In genomic region chr17:28399808-28400207, GRCh38 we compare ENCODE assay signal across 20 cellular contexts. TPM values are rescaled to one million over a fixed set of nuclear protein-coding genes. Genes with fewer than 3 reads are reported as not detected.
DNase-seq lines count a peak whose midpoint lies in the region; ATAC-seq and TF ChIP-seq lines count a peak whose summit lies in the region.
"Had no signal": no experiment of that assay in that cellular context is flagged by ENCODE, and none has a peak within 500 bp of the region (broad histone marks: within the 10 kb centered on the region; RNA-seq: fewer than 3 reads in every experiment).

No MANE protein-coding gene starts in this region.

- no peaks in the 10 kb centered on the region for H3K27me3 ChIP-seq in Karpas-422 (ENCODE audit: low read length)
- H3K27me3 ChIP-seq: BLaER1 had no signal

- ATAC-seq in T-helper 17 cell (no peak), HG02938 (IDR thresholded peaks at IDR 0.05; ENCODE audit: unreplicated experiment) (no peak)
- no peak for ATAC-seq in effector memory CD8-positive, alpha-beta T cell (replicated peaks)
- ATAC-seq: HCT116 had no signal

- intact Hi-C loops in activated CD4-positive, alpha-beta T cell treated with anti-CD3 and anti-CD28 coated beads, Interleukin-2, amount 10 ng/mL, durations not matched to agents 24 days and 14 days (cut with micrococcal nuclease) = no loop called here

- H3K9me3 Mint-ChIP-seq in activated CD4-positive, alpha-beta T cell treated with anti-CD3 and anti-CD28 coated beads, Interleukin-2, amount 10 ng/mL, durations not matched to agents 24 days and 14 days = no peaks in the 10 kb centered on the region
- H3K9me3 Mint-ChIP-seq in effector memory CD8-positive, alpha-beta T cell = no peaks in the 10 kb centered on the region
- H3K9me3 Mint-ChIP-seq: CD14-positive monocyte; CD4-positive, alpha-beta memory T cell had no signal

- H3K79me2 ChIP-seq in Karpas-422 (ENCODE audit: low read length) = no peaks in the 10 kb centered on the region

- H4K20me1 ChIP-seq in Karpas-422 (ENCODE audit: insufficient read depth, low read depth, low read length) = peaks cover 13% of the 10 kb centered on the region; the same call in 1 of the 2 replicates
- H4K20me1 ChIP-seq: BLaER1 had no signal

- peak overlapping the region; percentile 47 for H3K27ac ChIP-seq in 22Rv1
- no peak overlapping the region for H3K27ac ChIP-seq in Karpas-422 (ENCODE audit: low read length)
- H3K27ac ChIP-seq: BLaER1 had no signal

- no peak overlapping the region for H3K9ac ChIP-seq in Karpas-422 (ENCODE audit: low read length)
- H3K9ac ChIP-seq: BLaER1 had no signal

- peaks cover 4% of the 10 kb centered on the region for H3K4me1 Mint-ChIP-seq in activated CD4-positive, alpha-beta T cell treated with anti-CD3 and anti-CD28 coated beads, Interleukin-2, amount 10 ng/mL, durations not matched to agents 24 days and 14 days
- H3K4me1 Mint-ChIP-seq in T-helper 17 cell = peaks cover 10% of the 10 kb centered on the region
- peaks cover 0 to 3% of the 10 kb centered on the region in 2 donors for H3K4me1 Mint-ChIP-seq in effector memory CD8-positive, alpha-beta T cell (ENCODE audit: low read depth in 2 of 2)

- no peak overlapping the region for H2AFZ ChIP-seq in Karpas-422 (ENCODE audit: low read length)

- DNase-seq in activated CD4-positive, alpha-beta T cell treated with anti-CD3 and anti-CD28 coated beads, Interleukin-2, amount 10 ng/mL, durations not matched to agents 24 days and 14 days = no peak
- no peak for DNase-seq in activated CD4-positive, alpha-beta T cell treated with anti-CD3 and anti-CD28 coated beads for 48 hours
- DNase-seq in T-helper 17 cell = no peak
- no peak for DNase-seq in effector memory CD8-positive, alpha-beta T cell
- DNase-seq in Karpas-422 = no peak
- no peak for DNase-seq in NCI-H748 (lab: John Stamatoyannopoulos, UW; ENCODE audit: unreplicated experiment)
- DNase-seq: 8988T; Calu3; CD4-positive, alpha-beta memory T cell; DMS79 treated with DMSO at 0.1 percent for 48 hours; GF-D8; GOT3; H7 had no signal

- no peaks in the 10 kb centered on the region for H3K4me1 ChIP-seq in Karpas-422 (ENCODE audit: low read length)

- no peaks in the 10 kb centered on the region for H3K27me3 Mint-ChIP-seq in activated CD4-positive, alpha-beta T cell treated with anti-CD3 and anti-CD28 coated beads, Interleukin-2, amount 10 ng/mL, durations not matched to agents 24 days and 14 days
- no peaks in the 10 kb centered on the region for H3K27me3 Mint-ChIP-seq in T-helper 17 cell
- H3K27me3 Mint-ChIP-seq in effector memory CD8-positive, alpha-beta T cell = no peaks in the 10 kb centered on the region
- H3K27me3 Mint-ChIP-seq: CD4-positive, alpha-beta memory T cell had no signal

- H3K9me3 ChIP-seq in T-helper 17 cell (ENCODE audit: control insufficient read depth, low read length, poor library complexity, severe bottlenecking) (no peaks in the 10 kb centered on the region), Karpas-422 (ENCODE audit: low read length) (no peaks in the 10 kb centered on the region)
- H3K9me3 ChIP-seq: BLaER1 had no signal

- H3K4me2 ChIP-seq in Karpas-422 (ENCODE audit: low read depth, low read length, poor library complexity, severe bottlenecking) = no peak overlapping the region
- H3K4me2 ChIP-seq: BLaER1 had no signal

- no peak overlapping the region for H3K4me3 ChIP-seq in Karpas-422 (ENCODE audit: low read length)
- H3K4me3 ChIP-seq: BLaER1 had no signal

- peak overlapping the region; percentile 35 for H3K27ac Mint-ChIP-seq in activated CD4-positive, alpha-beta T cell treated with anti-CD3 and anti-CD28 coated beads, Interleukin-2, amount 10 ng/mL, durations not matched to agents 24 days and 14 days
- H3K27ac Mint-ChIP-seq in T-helper 17 cell = peak overlapping the region; percentile 47
- peak overlapping the region; percentile 23 to 38 for H3K27ac Mint-ChIP-seq in effector memory CD8-positive, alpha-beta T cell

- TF ChIP-seq CTCF in 22Rv1 (IDR thresholded peaks at IDR 0.05) = no peak

- peaks cover 3% of the 10 kb centered on the region for H3K36me3 Mint-ChIP-seq in activated CD4-positive, alpha-beta T cell treated with anti-CD3 and anti-CD28 coated beads, Interleukin-2, amount 10 ng/mL, durations not matched to agents 24 days and 14 days (ENCODE audit: low read depth)
- H3K36me3 Mint-ChIP-seq in T-helper 17 cell (ENCODE audit: low read depth) = no peaks in the 10 kb centered on the region
- no peaks in the 10 kb centered on the region for H3K36me3 Mint-ChIP-seq in effector memory CD8-positive, alpha-beta T cell (ENCODE audit: insufficient read depth)

- H3K4me3 Mint-ChIP-seq in activated CD4-positive, alpha-beta T cell treated with anti-CD3 and anti-CD28 coated beads, Interleukin-2, amount 10 ng/mL, durations not matched to agents 24 days and 14 days = no peak overlapping the region
- H3K4me3 Mint-ChIP-seq in T-helper 17 cell = no peak overlapping the region
- H3K4me3 Mint-ChIP-seq in effector memory CD8-positive, alpha-beta T cell = no peak overlapping the region
- H3K4me3 Mint-ChIP-seq: CD14-positive monocyte; CD4-positive, alpha-beta memory T cell had no signal

- no peaks in the 10 kb centered on the region for H3K9me2 ChIP-seq in Karpas-422 (replicated peaks; ENCODE audit: insufficient read depth, low read length)

- peaks cover 16% of the 10 kb centered on the region for H3K36me3 ChIP-seq in Karpas-422 (ENCODE audit: insufficient read depth, low read length)

RNA-seq across cellular contexts. Expression of gene SLC46A1, which starts 6.2 kb away (rescaled TPM):
- 7.0 and 7.9 TPM in 2 replicates for total RNA-seq in activated CD4-positive, alpha-beta T cell treated with anti-CD3 and anti-CD28 coated beads, Interleukin-2, amount 10 ng/mL, durations not matched to agents 24 days and 14 days
- total RNA-seq in T-helper 17 cell = under 1 TPM; 0.50 to 0.99 TPM
- 2.0 and 5.0 TPM in 2 replicates for total RNA-seq in Karpas-422 (2014; rRNA removed; shearing (Covaris generic); ENCODE audit: low replicate concordance)

RNA-seq across cellular contexts. Expression of gene SARM1, which starts 28.3 kb away (rescaled TPM):
- 36.4 and 37.7 TPM in 2 replicates for total RNA-seq in activated CD4-positive, alpha-beta T cell treated with anti-CD3 and anti-CD28 coated beads, Interleukin-2, amount 10 ng/mL, durations not matched to agents 24 days and 14 days
- total RNA-seq in T-helper 17 cell = 10 to 100 TPM; 24.4 to 26.1 TPM
- total RNA-seq in Karpas-422 (2014; rRNA removed; shearing (Covaris generic); ENCODE audit: low replicate concordance) = 23.9 and 26.9 TPM in 2 replicates

RNA-seq across cellular contexts. Expression of gene VTN, which starts 29.7 kb away (rescaled TPM):
- 0.23 and 0.24 TPM in 2 replicates for total RNA-seq in activated CD4-positive, alpha-beta T cell treated with anti-CD3 and anti-CD28 coated beads, Interleukin-2, amount 10 ng/mL, durations not matched to agents 24 days and 14 days
- under 1 TPM in 1 of 2 donors, not detected in 1; 0.90 TPM for total RNA-seq in T-helper 17 cell
- 4.2 TPM in 1 of 2 replicates, not detected in the other for total RNA-seq in Karpas-422 (2014; rRNA removed; shearing (Covaris generic); ENCODE audit: low replicate concordance)
- total RNA-seq: Calu3, HT-29 had no signal

RNA-seq across cellular contexts. Expression of gene SEBOX, which starts 34.8 kb away (rescaled TPM):
- total RNA-seq in activated CD4-positive, alpha-beta T cell treated with anti-CD3 and anti-CD28 coated beads, Interleukin-2, amount 10 ng/mL, durations not matched to agents 24 days and 14 days = not detected in 2 replicates
- not detected for total RNA-seq in T-helper 17 cell
- not detected in 2 replicates for total RNA-seq in Karpas-422 (2014; rRNA removed; shearing (Covaris generic); ENCODE audit: low replicate concordance)
- total RNA-seq: A673; Calu3; CD4-positive, alpha-beta memory T cell; H7; HT-29 had no signal

RNA-seq across cellular contexts. Expression of gene POLDIP2, which starts 42.5 kb away (rescaled TPM):
- total RNA-seq in activated CD4-positive, alpha-beta T cell treated with anti-CD3 and anti-CD28 coated beads, Interleukin-2, amount 10 ng/mL, durations not matched to agents 24 days and 14 days = 112 and 115 TPM in 2 replicates
- total RNA-seq in T-helper 17 cell = 10 to 100 TPM; 24.6 to 30.7 TPM
- 71.1 and 98.3 TPM in 2 replicates for total RNA-seq in Karpas-422 (2014; rRNA removed; shearing (Covaris generic); ENCODE audit: low replicate concordance)
